ENCODE assay signal across 29 cellular contexts in the genomic region with DNA sequence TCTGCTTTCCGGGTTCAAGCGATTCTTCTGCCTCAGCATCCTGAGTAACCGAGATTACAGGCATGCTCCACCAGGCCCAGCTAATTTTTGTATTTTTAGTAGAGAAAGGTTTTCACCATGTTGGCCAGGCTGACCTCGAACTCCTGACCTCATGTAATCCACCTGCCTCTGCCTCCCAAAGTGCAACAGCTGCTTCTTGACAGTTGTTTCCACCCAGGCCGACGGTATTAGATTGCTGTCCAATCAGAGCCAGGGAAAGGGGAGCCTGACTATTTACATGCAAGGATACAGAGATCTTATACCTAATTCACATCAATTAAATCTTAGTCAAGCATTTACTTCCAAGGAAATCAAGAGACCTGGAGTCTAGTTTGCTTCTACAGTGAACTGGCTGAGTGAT.
"Had no signal": no experiment of that assay in that cellular context is flagged by ENCODE, and none has a peak within 500 bp of the region (broad histone marks: within the 10 kb centered on the region; RNA-seq: fewer than 3 reads in every experiment).

No MANE protein-coding gene starts in this region.

- H3K27me3 ChIP-seq: adrenal gland, ascending aorta, breast epithelium, dorsolateral prefrontal cortex, heart left ventricle had no signal

- H3K4me3 ChIP-seq: adrenal gland, ascending aorta, breast epithelium, coronary artery, dorsolateral prefrontal cortex, heart left ventricle had no signal

- ATAC-seq: activated CD4-positive, CD25-positive, alpha-beta regulatory T cell treated with anti-CD3 and anti-CD28 coated beads, Interleukin-2, amount 50 U/mL, for 24 hours; activated CD8-positive, alpha-beta memory T cell treated with anti-CD3 and anti-CD28 coated beads, Interleukin-2, amount 10 ng/mL, durations not matched to agents 7 days and 5 days; activated CD8-positive, alpha-beta T cell treated with anti-CD3 and anti-CD28 coated beads, Interleukin-2, amount 10 ng/mL, durations not matched to agents 7 days and 5 days; activated naive CD8-positive, alpha-beta T cell treated with anti-CD3 and anti-CD28 coated beads, Interleukin-2, amount 50 U/mL, for 24 hours; esophagus mucosa; heart left ventricle; T-helper 17 cell had no signal

- H3K9me3 ChIP-seq: adrenal gland, ascending aorta, breast epithelium, heart left ventricle had no signal

- H3K36me3 ChIP-seq: breast epithelium, WERI-Rb-1 had no signal

- H3K4me1 ChIP-seq: adrenal gland, ascending aorta, breast epithelium had no signal

- DNase-seq: activated B cell treated with CpG ODN at 0.5 μM for 24 hours; activated CD4-positive, alpha-beta memory T cell treated with anti-CD3 and anti-CD28 coated beads for 36 hours; activated CD4-positive, alpha-beta T cell treated with anti-CD3 and anti-CD28 coated beads, Interleukin-2, amount 10 ng/mL, durations not matched to agents 24 days and 14 days; activated CD8-positive, alpha-beta memory T cell treated with anti-CD3 and anti-CD28 coated beads, Interleukin-2, amount 10 ng/mL, durations not matched to agents 7 days and 5 days; activated CD8-positive, alpha-beta memory T cell treated with anti-CD3 and anti-CD28 coated beads, Interleukin-2, amount 50 U/mL, for 4 hours; activated CD8-positive, alpha-beta T cell treated with anti-CD3 and anti-CD28 coated beads, Interleukin-2, amount 10 ng/mL, durations not matched to agents 7 days and 5 days; activated effector memory CD4-positive, alpha-beta T cell treated with anti-CD3 and anti-CD28 coated beads, Interleukin-2, amount 50 U/mL, for 16 hours; activated naive CD4-positive, alpha-beta T cell treated with anti-CD3 and anti-CD28 coated beads for 36 hours; activated naive CD8-positive, alpha-beta T cell treated with anti-CD3 and anti-CD28 coated beads for 36 hours; activated naive CD8-positive, alpha-beta T cell treated with anti-CD3 and anti-CD28 coated beads, Interleukin-2, amount 50 U/mL, for 24 hours; activated T-cell treated with anti-CD3 and anti-CD28 coated beads, Interleukin-2, amount 50 U/mL, for 1 hour; activated T-cell treated with anti-CD3 and anti-CD28 coated beads, Interleukin-2, amount 50 U/mL, for 48 hours; adrenal gland; amygdala; dorsolateral prefrontal cortex; effector memory CD4-positive, alpha-beta T cell; endodermal cell; foreskin fibroblast; glutamatergic neuron; heart left ventricle; T-helper 1 cell; T-helper 17 cell; T1000; WERI-Rb-1 had no signal

- H3K27ac ChIP-seq: adrenal gland, ascending aorta, breast epithelium, coronary artery, heart left ventricle, WERI-Rb-1 had no signal
